Comparison of ENCODE assay signal across 1 cellular context in genomic region chr7:98360221-98361124, GRCh38.
TF ChIP-seq lines count a peak whose summit lies in the region.

No MANE protein-coding gene starts in this region.

TF ChIP-seq in K562, 482 proteins besides CTCF, POLR2A, EP300 and RAD21 (continued from another document and continues in another):
- peak; percentile 75 for TF ChIP-seq BACH1 (tag; IDR thresholded peaks at IDR 0.05)
- no peak for TF ChIP-seq DEAF1 (CRISPR knock-in tag; IDR thresholded peaks at IDR 0.05)
- TF ChIP-seq ZNF263 (CRISPR knock-in tag; IDR thresholded peaks at IDR 0.05; ENCODE audit: borderline replicate concordance): peak; percentile 79
- TF ChIP-seq HMG20A (CRISPR knock-in tag; conservative IDR thresholded peaks at IDR 0.05): no peak
- TF ChIP-seq TSHZ1 (CRISPR knock-in tag; IDR thresholded peaks at IDR 0.05): no peak
- TF ChIP-seq SMARCE1 (IDR thresholded peaks at IDR 0.05): peak; percentile 70; the same call in 1 of the 2 replicates
- peak; percentile 44; the same call in 1 of the 2 replicates for TF ChIP-seq ATF3 (IDR thresholded peaks at IDR 0.05)
- no peak for TF ChIP-seq ATF3 (CRISPR knock-in tag; conservative IDR thresholded peaks at IDR 0.05)
- no peak for TF ChIP-seq SMAD2 (IDR thresholded peaks at IDR 0.05; ENCODE audit: low read depth, low read length)
- peak; percentile 19; the same call in 1 of the 2 replicates for TF ChIP-seq ZFX (CRISPR knock-in tag; IDR thresholded peaks at IDR 0.05)
- TF ChIP-seq MAX (CRISPR knock-in tag; IDR thresholded peaks at IDR 0.05): no peak
- TF ChIP-seq ETS2 (tag; IDR thresholded peaks at IDR 0.05; ENCODE audit: borderline replicate concordance, poor library complexity, severe bottlenecking): no peak
- no peak for TF ChIP-seq ZNF699 (CRISPR knock-in tag; IDR thresholded peaks at IDR 0.05; ENCODE audit: insufficient replicate concordance)
- no peak for TF ChIP-seq HLTF (IDR thresholded peaks at IDR 0.05)
- TF ChIP-seq UBTF (IDR thresholded peaks at IDR 0.05; ENCODE audit: borderline replicate concordance in 1 of 2, low read depth in 2 of 2, low read length in 2 of 2): no peak
- no peak for TF ChIP-seq FOXO4 (CRISPR knock-in tag; IDR thresholded peaks at IDR 0.05)
- TF ChIP-seq TAF9B (IDR thresholded peaks at IDR 0.05; ENCODE audit: partially characterized antibody): no peak
- no peak for TF ChIP-seq SNAPC5 (CRISPR knock-in tag; IDR thresholded peaks at IDR 0.05)
- TF ChIP-seq VEZF1 (CRISPR knock-in tag; IDR thresholded peaks at IDR 0.05): no peak
- no peak for TF ChIP-seq ZNF512 (tag; IDR thresholded peaks at IDR 0.05)
- TF ChIP-seq ZBED1 (IDR thresholded peaks at IDR 0.05): no peak
- no peak for TF ChIP-seq NCOA4 (IDR thresholded peaks at IDR 0.05; ENCODE audit: partially characterized antibody)
- no peak for TF ChIP-seq FUS (optimal IDR thresholded peaks at IDR 0.05; ENCODE audit: low read depth, low read length)
- no peak for TF ChIP-seq ESRRB (CRISPR knock-in tag; IDR thresholded peaks at IDR 0.05; ENCODE audit: borderline replicate concordance)
- no peak; the same call in 1 of the 2 replicates for TF ChIP-seq KHSRP (IDR thresholded peaks at IDR 0.05)
- TF ChIP-seq NFIX (CRISPR knock-in tag; IDR thresholded peaks at IDR 0.05; ENCODE audit: low read depth): no peak
- TF ChIP-seq NELFE (IDR thresholded peaks at IDR 0.05; ENCODE audit: insufficient read depth, insufficient read length): no peak
- TF ChIP-seq SOX6 (IDR thresholded peaks at IDR 0.05): peak; percentile 58; the same call in 1 of the 2 replicates
- TF ChIP-seq GATAD2B (IDR thresholded peaks at IDR 0.05; ENCODE audit: borderline replicate concordance): no peak
- TF ChIP-seq ZNF384 (IDR thresholded peaks at IDR 0.05; ENCODE audit: low read depth, low read length): peak; percentile 97
- TF ChIP-seq CREBBP (IDR thresholded peaks at IDR 0.05; ENCODE audit: low read depth, low read length): no peak
- TF ChIP-seq ZBTB5 (IDR thresholded peaks at IDR 0.05): no peak
- TF ChIP-seq SMAD4 (CRISPR knock-in tag; conservative IDR thresholded peaks at IDR 0.05): peak; percentile 82
- no peak for TF ChIP-seq FOXJ2 (tag; IDR thresholded peaks at IDR 0.05)
- 0 out of 2 replicates have a peak, but pooled peaks have one; percentile 39 for TF ChIP-seq GTF2E2 (tag; IDR thresholded peaks at IDR 0.05)
- TF ChIP-seq PHF8 (IDR thresholded peaks at IDR 0.05; ENCODE audit: borderline replicate concordance, low read length): no peak
- TF ChIP-seq MCM7 (IDR thresholded peaks at IDR 0.05): no peak
- TF ChIP-seq E2F3 (CRISPR knock-in tag; IDR thresholded peaks at IDR 0.05): no peak
- peak; percentile 96 for TF ChIP-seq FOXM1 (IDR thresholded peaks at IDR 0.05; ENCODE audit: low read depth)
- TF ChIP-seq FOXM1 (CRISPR knock-in tag; IDR thresholded peaks at IDR 0.05; ENCODE audit: low read depth): no peak
- TF ChIP-seq GABPB1 (CRISPR knock-in tag; IDR thresholded peaks at IDR 0.05): no peak
- peak; percentile 80 for TF ChIP-seq TAL1 (IDR thresholded peaks at IDR 0.05)
- TF ChIP-seq E2F6 (IDR thresholded peaks at IDR 0.05; ENCODE audit: borderline replicate concordance in 1 of 2, extremely low read depth in 1 of 2, insufficient read depth in 1 of 2, insufficient read length in 1 of 2, low read depth in 1 of 2, low read length in 1 of 2, poor library complexity in 1 of 2, severe bottlenecking in 1 of 2): no peak
- TF ChIP-seq MEF2A (IDR thresholded peaks at IDR 0.05; ENCODE audit: control insufficient read depth, low read depth, low read length): no peak
- no peak for TF ChIP-seq HNRNPL (IDR thresholded peaks at IDR 0.05; ENCODE audit: low read depth, low read length)
- TF ChIP-seq THRAP3 (IDR thresholded peaks at IDR 0.05; ENCODE audit: borderline replicate concordance): no peak
